In genomic region chr19:51440846-51441409, GRCh38 we compare ENCODE assay signal across 1 cellular context.
TF ChIP-seq lines count a peak whose summit lies in the region.

No MANE protein-coding gene starts in this region.

TF ChIP-seq in K562, 482 proteins besides CTCF, POLR2A, EP300 and RAD21 (continued from another document and continues in another):
- TF ChIP-seq REST (CRISPR knock-in tag; IDR thresholded peaks at IDR 0.05; ENCODE audit: low read depth) (peak; percentile 46; the same call in 1 of the 2 replicates), UBTF (IDR thresholded peaks at IDR 0.05; ENCODE audit: borderline replicate concordance in 1 of 2, low read depth in 2 of 2, low read length in 2 of 2) (peak in 1 of 2 experiments; percentile 57; a peak in 1 of 4 replicates), CTBP1 (IDR thresholded peaks at IDR 0.05; ENCODE audit: borderline replicate concordance) (peak; percentile 45; the same call in 1 of the 2 replicates), CBX2 (IDR thresholded peaks at IDR 0.05; ENCODE audit: insufficient read depth, low read length, poor library complexity, severe bottlenecking) (no peak), NFRKB (IDR thresholded peaks at IDR 0.05; ENCODE audit: low read depth) (peak; percentile 51; the same call in 1 of the 2 replicates), BRD4 (IDR thresholded peaks at IDR 0.05) (0 out of 2 replicates have a peak, but pooled peaks have one; percentile 33), MAFF (IDR thresholded peaks at IDR 0.05; ENCODE audit: low read length) (peak; percentile 80), HNRNPL (IDR thresholded peaks at IDR 0.05; ENCODE audit: low read depth, low read length) (no peak), TAF7 (tag; IDR thresholded peaks at IDR 0.05) (peak; percentile 21; the same call in 1 of the 2 replicates), NBN (IDR thresholded peaks at IDR 0.05; ENCODE audit: low read depth) (peak; percentile 34; the same call in 1 of the 2 replicates), KHSRP (IDR thresholded peaks at IDR 0.05) (no peak), ZNF354B (CRISPR knock-in tag; IDR thresholded peaks at IDR 0.05) (no peak), CCNT2 (IDR thresholded peaks at IDR 0.05; ENCODE audit: borderline replicate concordance, extremely low read depth, insufficient read length, low read depth, low read length) (no peak), TOE1 (IDR thresholded peaks at IDR 0.05; ENCODE audit: borderline replicate concordance) (peak; percentile 72), TOE1 (CRISPR knock-in tag; IDR thresholded peaks at IDR 0.05; ENCODE audit: borderline replicate concordance, low read depth) (no peak), CREB3L1 (IDR thresholded peaks at IDR 0.05; ENCODE audit: borderline replicate concordance, low read depth) (peak; percentile 24; the same call in 1 of the 2 replicates), TBP (optimal IDR thresholded peaks at IDR 0.05; ENCODE audit: low read depth, low read length) (peak; percentile 15), ILF3 (IDR thresholded peaks at IDR 0.05; ENCODE audit: borderline replicate concordance) (no peak), JUND (IDR thresholded peaks at IDR 0.05; ENCODE audit: borderline replicate concordance, low read depth, low read length) (peak; percentile 54; the same call in 1 of the 2 replicates), JUND (tag; IDR thresholded peaks at IDR 0.05; ENCODE audit: borderline replicate concordance, low read depth, low read length) (peak; percentile 50; the same call in 1 of the 3 replicates), ID3 (CRISPR knock-in tag; IDR thresholded peaks at IDR 0.05) (no peak), ID3 (tag; IDR thresholded peaks at IDR 0.05) (peak; percentile 92), CC2D1A (IDR thresholded peaks at IDR 0.05) (0 out of 2 replicates have a peak, but pooled peaks have one; percentile 5), HDGF (IDR thresholded peaks at IDR 0.05) (0 out of 2 replicates have a peak, but pooled peaks have one; percentile 46), ZNF609 (CRISPR knock-in tag; IDR thresholded peaks at IDR 0.05; ENCODE audit: borderline replicate concordance) (0 out of 2 replicates have a peak, but pooled peaks have one; percentile 59), ARID1B (IDR thresholded peaks at IDR 0.05) (peak; percentile 45), ZNF316 (IDR thresholded peaks at IDR 0.05) (peak; percentile 98), SNIP1 (IDR thresholded peaks at IDR 0.05; ENCODE audit: low read depth) (no peak), CHD1 (IDR thresholded peaks at IDR 0.05; ENCODE audit: low read length) (peak; percentile 21), KDM5B (IDR thresholded peaks at IDR 0.05; ENCODE audit: insufficient replicate concordance, low read depth, low read length) (peak; percentile 42), YY1 (IDR thresholded peaks at IDR 0.05; ENCODE audit: borderline replicate concordance in 1 of 3, control insufficient read depth in 1 of 3, extremely low read depth in 1 of 3, insufficient read depth in 3 of 3, insufficient read length in 1 of 3, insufficient replicate concordance in 2 of 3, low read depth in 1 of 3, low read length in 2 of 3) (peak in 1 of 3 experiments; percentile 52), ZNF407 (IDR thresholded peaks at IDR 0.05; ENCODE audit: low read depth) (no peak), HEY1 (CRISPR knock-in tag; IDR thresholded peaks at IDR 0.05; ENCODE audit: borderline replicate concordance) (no peak), KDM4B (IDR thresholded peaks at IDR 0.05; ENCODE audit: borderline replicate concordance in 2 of 2, low read depth in 1 of 2) (0 out of 4 replicates have a peak, but pooled peaks of 1 of the 2 experiments have one; percentile 19), SMARCA4 (IDR thresholded peaks at IDR 0.05) (peak; percentile 36; the same call in 1 of the 2 replicates), CBFA2T2 (conservative IDR thresholded peaks at IDR 0.05) (0 out of 2 replicates have a peak, but pooled peaks have one; percentile 7)
